In the genomic region with DNA sequence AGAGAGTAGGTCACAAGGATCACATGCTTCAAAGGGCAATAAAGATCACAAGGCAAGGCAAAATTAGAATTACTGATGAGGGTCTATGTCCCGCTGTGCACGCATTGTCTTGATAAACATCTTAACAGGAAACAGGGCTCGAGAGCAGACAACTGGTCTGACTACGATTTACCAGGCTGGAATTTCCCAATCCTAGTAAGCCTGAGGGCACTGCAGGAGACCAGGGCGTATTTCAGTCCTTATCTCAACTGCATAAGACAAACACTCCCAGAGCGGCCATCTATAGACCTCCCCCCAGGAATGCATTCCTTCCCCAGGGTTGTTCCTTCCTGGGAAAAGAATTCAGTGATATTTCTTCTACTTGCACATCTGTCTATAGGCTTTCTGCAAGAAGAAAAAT, we compare ENCODE assay signal across 1 cellular context. TPM values are rescaled to one million over a fixed set of nuclear protein-coding genes. Genes with fewer than 3 reads are reported as not detected.
"Had no signal": no experiment of that assay in that cellular context is flagged by ENCODE, and none has a peak within 500 bp of the region (broad histone marks: within the 10 kb centered on the region; RNA-seq: fewer than 3 reads in every experiment).

No MANE protein-coding gene starts in this region.

RNA-seq across cellular contexts. Expression of gene C10orf143, which starts 6.9 kb away (rescaled TPM):
- total RNA-seq: PC-3 had no signal
